Comparison of ENCODE assay signal across 13 cellular contexts in the genomic region with DNA sequence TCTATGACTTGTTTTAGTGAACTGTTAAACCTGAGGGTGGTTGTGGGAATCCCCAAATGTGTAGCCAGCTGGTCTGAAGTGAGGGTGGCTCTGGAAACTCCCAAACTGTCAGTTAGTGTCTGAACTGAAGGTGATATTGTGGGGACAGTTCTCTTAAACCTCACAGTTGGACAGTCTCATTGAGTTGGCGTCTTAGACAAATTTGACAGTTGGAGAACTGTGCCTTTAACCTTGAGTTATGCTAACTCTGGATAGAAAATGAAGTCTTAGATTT. TPM values are rescaled to one million over a fixed set of nuclear protein-coding genes. Genes with fewer than 3 reads are reported as not detected.
DNase-seq lines count a peak whose midpoint lies in the region; ATAC-seq and TF ChIP-seq lines count a peak whose summit lies in the region.
"Had no signal": no experiment of that assay in that cellular context is flagged by ENCODE, and none has a peak within 500 bp of the region (broad histone marks: within the 10 kb centered on the region; RNA-seq: fewer than 3 reads in every experiment).

No MANE protein-coding gene starts in this region.

- no peaks in the 10 kb centered on the region for H3K27me3 ChIP-seq in foreskin keratinocyte

- ATAC-seq in GM18867 (IDR thresholded peaks at IDR 0.05; ENCODE audit: unreplicated experiment) = peak; percentile 96
- peak; percentile 95 for ATAC-seq in GM21576 (IDR thresholded peaks at IDR 0.05; ENCODE audit: unreplicated experiment)
- peak; percentile 95 for ATAC-seq in HG03159 (IDR thresholded peaks at IDR 0.05; ENCODE audit: unreplicated experiment)
- ATAC-seq in foreskin keratinocyte = peak; percentile 38
- ATAC-seq: PC-3 had no signal

- no peak overlapping the region for H3K27ac ChIP-seq in foreskin keratinocyte
- H3K27ac ChIP-seq: parathyroid adenoma had no signal

- TF ChIP-seq CTCF in foreskin keratinocyte (conservative IDR thresholded peaks at IDR 0.05) = no peak

- H3K4me1 ChIP-seq in foreskin keratinocyte = peaks cover 9% of the 10 kb centered on the region
- H3K4me1 ChIP-seq: parathyroid adenoma had no signal

- DNase-seq in foreskin keratinocyte = no peak
- no peak for DNase-seq in NCI-H1694 treated with DMSO at 0.1 percent for 48 hours (lab: John Stamatoyannopoulos, UW)
- no peak for DNase-seq in GF-D8 (lab: John Stamatoyannopoulos, UW)
- DNase-seq in NCI-H2081 (lab: John Stamatoyannopoulos, UW) = no peak
- DNase-seq in medulla oblongata (ENCODE audit: extremely low spot score) = no peak
- DNase-seq: activated B cell treated with CpG ODN at 0.5 μM for 24 hours; activated naive CD8-positive, alpha-beta T cell treated with anti-CD3 and anti-CD28 coated beads for 36 hours; immature natural killer cell had no signal

RNA-seq across cellular contexts. Expression of gene CTSO, which starts 20.7 kb away (rescaled TPM):
- 1.6 and 2.2 TPM in 2 replicates for total RNA-seq in foreskin keratinocyte
- 1.0 and 1.1 TPM in 2 replicates for polyA plus RNA-seq in foreskin keratinocyte

Comparison
In these comparisons a context has a peak if more than half of its experiments do, and no peak if none do; other contexts are left out.
1. ATAC-seq: peak in every context shown above with its lines; median percentile 96 in GM18867; 95 in GM21576; 95 in HG03159; 38 in foreskin keratinocyte.